In genomic region chr12:51351913-51352532, GRCh38 we compare ENCODE assay signal across 9 cellular contexts. TPM values are rescaled to one million over a fixed set of nuclear protein-coding genes. Genes with fewer than 3 reads are reported as not detected.
DNase-seq lines count a peak whose midpoint lies in the region; ATAC-seq and TF ChIP-seq lines count a peak whose summit lies in the region.
"Had no signal": no experiment of that assay in that cellular context is flagged by ENCODE, and none has a peak within 500 bp of the region (broad histone marks: within the 10 kb centered on the region; RNA-seq: fewer than 3 reads in every experiment).

No MANE protein-coding gene starts in this region.

- H3K4me2 ChIP-seq in Loucy (ENCODE audit: low read depth, low read length, poor library complexity, severe bottlenecking) = no peak overlapping the region

- no peaks in the 10 kb centered on the region for H3K9me2 ChIP-seq in Loucy (replicated peaks; ENCODE audit: low read depth, low read length)

- no peak for TF ChIP-seq EP300 in upper lobe of left lung (IDR thresholded peaks at IDR 0.05)

- peaks cover 2 to 11% (median 3%) of the 10 kb centered on the region in 3 donors for H3K4me1 Mint-ChIP-seq in T-cell

- H3K36me3 ChIP-seq in Loucy (ENCODE audit: insufficient read depth, low read length) (peaks cover 6% of the 10 kb centered on the region; the same call in 1 of the 2 replicates), lung (ENCODE audit: control insufficient read depth in 2 of 2, insufficient read depth in 2 of 2, low read length in 2 of 2) (no peaks in the 10 kb centered on the region), upper lobe of left lung (no peaks in the 10 kb centered on the region)

- WGBS in lung, 2 donors = 51 to 57% methylated on average over 11 of the region's 11 CpGs
- 52 to 54% methylated on average over 9 to 11 of the region's 11 CpGs for whole genome bisulfite sequencing in upper lobe of left lung, 2 donors

- no peaks in the 10 kb centered on the region for H3K27me3 Mint-ChIP-seq in T-cell

- H3K9me3 ChIP-seq in Loucy (ENCODE audit: insufficient read depth, low read depth, low read length) = no peaks in the 10 kb centered on the region
- H3K9me3 ChIP-seq in lung (ENCODE audit: control insufficient read depth in 2 of 2, insufficient read depth in 1 of 2, low read length in 1 of 2) = peaks cover 0 to 1% of the 10 kb centered on the region in 2 donors
- H3K9me3 ChIP-seq in upper lobe of left lung = no peaks in the 10 kb centered on the region

- POLR2A ChIA-PET in T-cell (lab: Charles Lee) = no interaction called here

- H3K9me3 Mint-ChIP-seq in T-cell = no peaks in the 10 kb centered on the region

- H3K27ac ChIP-seq in lung (ENCODE audit: low read depth in 1 of 2, low read length in 1 of 2) = no peak overlapping the region
- no peak overlapping the region for H3K27ac ChIP-seq in upper lobe of left lung

- H3K79me2 ChIP-seq in Loucy (ENCODE audit: insufficient read depth, low read length) = no peaks in the 10 kb centered on the region

- no peaks in the 10 kb centered on the region for H4K20me1 ChIP-seq in Loucy (ENCODE audit: insufficient read depth, low read length, poor library complexity, severe bottlenecking)

- H3K4me3 ChIP-seq in Loucy (ENCODE audit: low read length, poor library complexity, severe bottlenecking) (no peak overlapping the region), lung (no peak overlapping the region), upper lobe of left lung (no peak overlapping the region)

- H3K36me3 Mint-ChIP-seq in T-cell = peaks cover 7% of the 10 kb centered on the region

- TF ChIP-seq CTCF in Loucy (conservative IDR thresholded peaks at IDR 0.05; ENCODE audit: low read length) (peak; percentile 89), lung (IDR thresholded peaks at IDR 0.05; ENCODE audit: control extremely low read depth, extremely low read depth) (peak; percentile 14), upper lobe of left lung (IDR thresholded peaks at IDR 0.05) (peak in 5 of 6 experiments; percentile 25 to 66 (median 58))

- H3K27me3 ChIP-seq in Loucy (ENCODE audit: insufficient read depth, low read length, poor library complexity, severe bottlenecking) (no peaks in the 10 kb centered on the region), lung (ENCODE audit: control insufficient read depth, insufficient read depth) (no peaks in the 10 kb centered on the region), upper lobe of left lung (no peaks in the 10 kb centered on the region)

- no peak overlapping the region for H3K4me3 Mint-ChIP-seq in T-cell
- H3K4me3 Mint-ChIP-seq: stimulated activated naive B cell treated with anti-CD40 and anti-IgM and Interleukin-4, amounts not matched to agents 10 μg/mL and 1 μg/mL and 100 μg/mL, for 72 hours had no signal

- H3F3A ChIP-seq in Loucy (ENCODE audit: low read depth) = no peaks in the 10 kb centered on the region

- CTCF ChIA-PET in T-cell (lab: Charles Lee) = interaction anchor here in 1 of 2 donors (1.3 kb wide), 1 partner anchor 527 kb away, joined by 8 read pairs; no protein-coding TSS in a partner anchor

- H3K4me1 ChIP-seq in Loucy (ENCODE audit: insufficient read depth, low read length, poor library complexity, severe bottlenecking) = no peaks in the 10 kb centered on the region
- no peaks in the 10 kb centered on the region for H3K4me1 ChIP-seq in lung (ENCODE audit: control insufficient read depth in 2 of 2, insufficient read depth in 2 of 2, low read length in 2 of 2)
- H3K4me1 ChIP-seq in upper lobe of left lung = no peaks in the 10 kb centered on the region

- no peak for TF ChIP-seq POLR2A in upper lobe of left lung (IDR thresholded peaks at IDR 0.05)

- H2AFZ ChIP-seq in Loucy (ENCODE audit: low read length) = no peak overlapping the region

- peak; percentile 14 for DNase-seq in NCI-H2029 treated with DMSO at 0.1 percent for 48 hours (lab: John Stamatoyannopoulos, UW)
- no peak for DNase-seq in NCI-H2029 (lab: John Stamatoyannopoulos, UW)
- peak in 33 of 34 experiments; percentile 2 to 57 (median 35) for DNase-seq in T-cell
- peak; percentile 15 for DNase-seq in cerebellum (ENCODE audit: low spot score)
- DNase-seq in lung (ENCODE audit: low spot score) = peak; percentile 37
- peak in 1 of 2 donors; percentile 67 for DNase-seq in upper lobe of left lung
- DNase-seq in cortex of kidney (lab: John Stamatoyannopoulos, UW) = no peak
- DNase-seq: stimulated activated naive B cell treated with anti-CD40 and anti-IgM and Interleukin-4, amounts not matched to agents 10 μg/mL and 1 μg/mL and 100 μg/mL, for 72 hours had no signal

- ATAC-seq in T-cell (replicated peaks in 1 of 4) (peak; percentile 60 to 75 (median 62)), lung (ENCODE audit: insufficient read depth, low FRiP score) (peak; percentile 34), upper lobe of left lung (ENCODE audit: low FRiP score in 2 of 2) (peak; percentile 60 to 63)

- H3K27ac Mint-ChIP-seq in T-cell = no peak overlapping the region
- H3K27ac Mint-ChIP-seq: stimulated activated naive B cell treated with anti-CD40 and anti-IgM and Interleukin-4, amounts not matched to agents 10 μg/mL and 1 μg/mL and 100 μg/mL, for 72 hours had no signal

- no peak overlapping the region for H3K9ac ChIP-seq in Loucy (ENCODE audit: low read depth, low read length, poor library complexity, severe bottlenecking)

RNA-seq across cellular contexts. Expression of gene CELA1, which starts 5.5 kb away (rescaled TPM):
- total RNA-seq in T-cell (1 to 10 TPM in 2 of 5 donors, under 1 TPM in 3; 0.47 to 3.5 (median 0.88) TPM), cerebellum (not detected), lung (not detected), upper lobe of left lung (not detected)
- under 1 TPM in 1 of 2 donors, not detected in 1; 0.05 TPM for polyA plus RNA-seq in lung

RNA-seq across cellular contexts. Expression of gene BIN2, which starts 28.0 kb away (rescaled TPM):
- total RNA-seq in T-cell (100 to 1,000 TPM; 196 to 240 (median 202) TPM), cerebellum (1.1 TPM), lung (10 to 100 TPM; 13.4 to 22.9 TPM), upper lobe of left lung (10 to 100 TPM; 16.5 to 54.5 (median 30.6) TPM)
- polyA plus RNA-seq in lung = 10 to 100 TPM; 12.0 to 54.5 TPM

RNA-seq across cellular contexts. Expression of gene GALNT6, which starts 39.2 kb away (rescaled TPM):
- total RNA-seq in T-cell (10 to 100 TPM in 2 of 5 donors, 1 to 10 TPM in 3; 5.3 to 19.6 (median 7.9) TPM), cerebellum (1.5 TPM), lung (10 to 100 TPM in 1 of 2 donors, 1 to 10 TPM in 1; 7.4 to 36.0 TPM), upper lobe of left lung (10 to 100 TPM in 5 of 6 donors, 1 to 10 TPM in 1; 8.3 to 56.6 (median 21.3) TPM)
- polyA plus RNA-seq in lung = 10 to 100 TPM in 1 of 2 donors, 1 to 10 TPM in 1; 5.5 to 10.6 TPM

Comparison
In these comparisons a context has a peak if more than half of its experiments do, and no peak if none do; other contexts are left out.
1. DNase-seq: peak in NCI-H2029 treated with DMSO at 0.1 percent for 48 hours (single experiment), T-cell (33 of 34), cerebellum (single experiment) and lung (single experiment); none in NCI-H2029 (single experiment) and cortex of kidney (single experiment).
2. CTCF ChIP-seq: peak in every context shown above with its lines; median percentile 89 in Loucy; 58 in upper lobe of left lung; 14 in lung.
3. Peak in every context shown above with its lines, with median percentiles within 50 percentile points of each other: ATAC-seq.